Comparison of ENCODE assay signal across 34 cellular contexts in genomic region chr15:75235051-75235673, GRCh38. TPM values are rescaled to one million over a fixed set of nuclear protein-coding genes. Genes with fewer than 3 reads are reported as not detected.
DNase-seq lines count a peak whose midpoint lies in the region; ATAC-seq, FAIRE-seq and TF ChIP-seq lines count a peak whose summit lies in the region.
"Had no signal": no experiment of that assay in that cellular context is flagged by ENCODE, and none has a peak within 500 bp of the region (broad histone marks: within the 10 kb centered on the region; RNA-seq: fewer than 3 reads in every experiment).

No MANE protein-coding gene starts in this region.

- no peaks in the 10 kb centered on the region for H3K79me2 ChIP-seq in osteoblast (ENCODE audit: insufficient read depth, low read length)
- H3K79me2 ChIP-seq: parathyroid adenoma had no signal

- FAIRE-seq in GM19239 (lab: Jason Lieb, UNC), result no peak
- FAIRE-seq: GM18507, H54, HTR-8/SVneo, K562 had no signal

- no peaks in the 10 kb centered on the region for H4K20me1 ChIP-seq in osteoblast (ENCODE audit: insufficient read depth, low read length)

- no peak for TF ChIP-seq CTCF in WERI-Rb-1 (IDR thresholded peaks at IDR 0.05; ENCODE audit: low read depth, low read length)
- no peak for TF ChIP-seq CTCF in osteoblast (IDR thresholded peaks at IDR 0.05; ENCODE audit: extremely low read depth, low read depth, low read length)

- H2AFZ ChIP-seq in osteoblast (ENCODE audit: low read length), result no peak overlapping the region
- H2AFZ ChIP-seq: parathyroid adenoma had no signal

- H3K27ac ChIP-seq in WERI-Rb-1, result no peak overlapping the region
- no peak overlapping the region for H3K27ac ChIP-seq in osteoblast (ENCODE audit: low read depth, low read length)
- H3K27ac ChIP-seq: brain microvascular endothelial cell, C4-2B, gastroesophageal sphincter, parathyroid adenoma, Peyer's patch, right atrium auricular region had no signal

- no peak overlapping the region for H3K4me3 ChIP-seq in WERI-Rb-1 (ENCODE audit: low read depth, low read length)
- H3K4me3 ChIP-seq in osteoblast (ENCODE audit: insufficient read depth, low read length), result no peak overlapping the region
- H3K4me3 ChIP-seq: gastroesophageal sphincter, K562, Peyer's patch, right atrium auricular region had no signal

- H3K27me3 ChIP-seq in WERI-Rb-1 (ENCODE audit: insufficient read depth, low read depth, severe bottlenecking) (no peaks in the 10 kb centered on the region), osteoblast (ENCODE audit: insufficient read depth, low read length) (peaks cover 54% of the 10 kb centered on the region)
- H3K27me3 ChIP-seq: Peyer's patch, right atrium auricular region had no signal

- DNase-seq in AG08396 (ENCODE audit: low spot score) (peak; percentile 0), D341Med (ENCODE audit: low spot score) (peak; percentile 21), WERI-Rb-1 (peak; percentile 27), osteoblast (ENCODE audit: insufficient read length, low spot score, missing footprints) (peak; percentile 67), GM19239 (ENCODE audit: insufficient read length, low spot score) (no peak), amniotic stem cell (lab: John Stamatoyannopoulos, UW) (no peak), midbrain (lab: John Stamatoyannopoulos, UW) (no peak)
- DNase-seq: activated CD4-positive, alpha-beta T cell treated with anti-CD3 and anti-CD28 coated beads, Interleukin-2, amount 50 U/mL, for 1 hour; activated naive CD4-positive, alpha-beta T cell treated with Interleukin-2 at 50 U/mL for 16 hours; activated T-cell treated with anti-CD3 and anti-CD28 coated beads, Interleukin-2, amount 50 U/mL, for 72 hours; brain microvascular endothelial cell; Calu3; DND-41; GF-D8; hippocampal formation; left cardiac atrium; mammary epithelial cell; NCI-H1048; NCI-H446; NCI-H748 treated with DMSO at 0.1 percent for 48 hours; stimulated activated CD4-positive, alpha-beta T cell treated with anti-CD3 and anti-CD28 coated beads, Interleukin-2, amount 100 ng/mL, for 48 hours; T-helper 9 cell had no signal

- H3K9me3 ChIP-seq in WERI-Rb-1 (ENCODE audit: severe bottlenecking) (no peaks in the 10 kb centered on the region), osteoblast (ENCODE audit: low read depth, low read length) (no peaks in the 10 kb centered on the region)
- H3K9me3 ChIP-seq: gastroesophageal sphincter, Peyer's patch, right atrium auricular region had no signal

- H3K36me3 ChIP-seq in WERI-Rb-1 (no peaks in the 10 kb centered on the region), osteoblast (ENCODE audit: insufficient read depth, low read length) (no peaks in the 10 kb centered on the region)
- H3K36me3 ChIP-seq: brain microvascular endothelial cell, gastroesophageal sphincter, Peyer's patch, right atrium auricular region had no signal

- no peak for ATAC-seq in GM19455 (IDR thresholded peaks at IDR 0.05; ENCODE audit: unreplicated experiment)
- ATAC-seq: activated T-cell treated with anti-CD3 and anti-CD28 coated beads, Interleukin-2, amount 50 U/mL, for 72 hours; gastroesophageal sphincter; K562; left cardiac atrium had no signal

- H3K4me2 ChIP-seq in osteoblast (ENCODE audit: insufficient read depth, low read length), result no peak overlapping the region

- no peaks in the 10 kb centered on the region for H3K4me1 ChIP-seq in osteoblast (ENCODE audit: insufficient read depth, low read length)
- H3K4me1 ChIP-seq: gastroesophageal sphincter, Peyer's patch, right atrium auricular region had no signal

RNA-seq across cellular contexts. Expression of gene GOLGA6C, which starts 23.0 kb away (rescaled TPM):
- not detected in 2 replicates for total RNA-seq in osteoblast
- total RNA-seq: Calu3, gastroesophageal sphincter, K562, left cardiac atrium, mammary epithelial cell, Peyer's patch, right atrium auricular region, urinary bladder had no signal

RNA-seq across cellular contexts. Expression of gene C15orf39, which starts 33.5 kb away (rescaled TPM):
- 4.7 and 6.5 TPM in 2 replicates for total RNA-seq in osteoblast

RNA-seq across cellular contexts. Expression of gene GOLGA6D, which starts 47.5 kb away (rescaled TPM):
- total RNA-seq in osteoblast, result not detected in 2 replicates
- total RNA-seq: Calu3, gastroesophageal sphincter, K562, left cardiac atrium, mammary epithelial cell, neural crest cell, Peyer's patch, right atrium auricular region, urinary bladder had no signal

Comparison
In these comparisons a context has a peak if more than half of its experiments do, and no peak if none do; other contexts are left out.
1. DNase-seq: peak in AG08396 (single experiment), D341Med (single experiment), WERI-Rb-1 (single experiment) and osteoblast (single experiment); none in GM19239 (single experiment), amniotic stem cell (single experiment) and midbrain (single experiment).